14 cellular contexts compared by ENCODE assay signal in the genomic region with DNA sequence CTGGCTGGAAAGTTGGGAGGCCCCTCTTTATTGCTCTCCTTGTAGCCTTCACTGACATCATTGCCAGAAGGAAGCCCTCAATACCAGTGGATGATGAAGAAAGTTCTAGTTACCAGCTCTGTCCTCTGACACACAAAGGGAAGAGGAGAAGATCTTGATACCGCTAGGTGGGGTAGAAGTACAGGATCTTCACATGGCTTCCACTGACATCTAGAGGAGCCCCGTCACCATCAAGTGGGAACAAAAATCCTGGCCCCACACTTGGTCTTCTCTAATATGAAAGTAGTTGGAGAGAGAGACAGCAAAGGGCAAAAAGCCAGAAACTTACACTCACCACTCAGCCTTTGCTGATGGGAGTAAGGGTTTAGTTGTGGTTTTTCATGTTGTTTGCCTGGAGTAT. TPM values are rescaled to one million over a fixed set of nuclear protein-coding genes. Genes with fewer than 3 reads are reported as not detected.
DNase-seq lines count a peak whose midpoint lies in the region; ATAC-seq and TF ChIP-seq lines count a peak whose summit lies in the region.
"Had no signal": no experiment of that assay in that cellular context is flagged by ENCODE, and none has a peak within 500 bp of the region (broad histone marks: within the 10 kb centered on the region; RNA-seq: fewer than 3 reads in every experiment).

No MANE protein-coding gene starts in this region.

- H4K20me1 ChIP-seq in PC-9 (ENCODE audit: insufficient read depth), result no peaks in the 10 kb centered on the region

- no peak overlapping the region for H3K27ac ChIP-seq in VCaP
- H3K27ac ChIP-seq in PC-9, result no peak overlapping the region
- H3K27ac ChIP-seq: body of pancreas, neutrophil had no signal

- TF ChIP-seq CTCF in VCaP (conservative IDR thresholded peaks at IDR 0.05) (peak; percentile 56), GM13977 (IDR thresholded peaks at IDR 0.05; ENCODE audit: extremely low read depth, insufficient read depth, missing control alignments) (no peak), PC-9 (conservative IDR thresholded peaks at IDR 0.05) (no peak)

- in situ Hi-C loops in GM13977 (cut with MboI; ENCODE audit: low pct_unique_long_range_greater_than_20kb, low sequenced_read_pairs, unreplicated experiment), result no loop called here

- POLR2A ChIA-PET in PC-9 (lab: Charles Lee; ENCODE audit: unreplicated experiment), result no interaction called here

- no TSS peak for BruUV-seq in PC-9 (replicated peaks; lab: Mats Ljungman, UMichigan)

- no peaks in the 10 kb centered on the region for H3K9me3 ChIP-seq in PC-9 (ENCODE audit: insufficient read depth, low read depth)
- H3K9me3 ChIP-seq: body of pancreas, neutrophil had no signal

- CTCF ChIA-PET in PC-9 (lab: Charles Lee), result no interaction called here

- no peaks in the 10 kb centered on the region for H3K9me2 ChIP-seq in PC-9 (ENCODE audit: insufficient read depth)

- no peak overlapping the region for H2AFZ ChIP-seq in PC-9

- H3K4me2 ChIP-seq in PC-9, result no peak overlapping the region

- H3K4me3 ChIP-seq in PC-9, result no peak overlapping the region
- H3K4me3 ChIP-seq: body of pancreas had no signal

- no peaks in the 10 kb centered on the region for H3K4me1 ChIP-seq in PC-9 (replicated peaks; ENCODE audit: insufficient read depth)
- H3K4me1 ChIP-seq: body of pancreas had no signal

- intact Hi-C loops in PC-9 (cut with micrococcal nuclease; ENCODE audit: unreplicated experiment), result no loop called here

- peak; percentile 0 for DNase-seq in DMS114 treated with DMSO at 0.1 percent for 48 hours (lab: John Stamatoyannopoulos, UW; ENCODE audit: unreplicated experiment)
- DNase-seq in HS-5 (ENCODE audit: low read depth), result peak; percentile 18
- DNase-seq in iris pigment epithelial cell (ENCODE audit: low read depth), result peak; percentile 20
- no peak for DNase-seq in GM13977 (ENCODE audit: low spot score)
- DNase-seq in hypothalamus (lab: John Stamatoyannopoulos, UW), result no peak
- no peak for DNase-seq in PC-9
- DNase-seq: body of pancreas, head of caudate nucleus, MM.1S had no signal

- H3K79me2 ChIP-seq in PC-9 (ENCODE audit: low read depth), result no peaks in the 10 kb centered on the region

- no peaks in the 10 kb centered on the region for H3F3A ChIP-seq in PC-9 (ENCODE audit: insufficient read depth, low read depth)

- H3K36me3 ChIP-seq in PC-9 (ENCODE audit: low read depth), result no peaks in the 10 kb centered on the region
- H3K36me3 ChIP-seq: neutrophil had no signal

- no peaks in the 10 kb centered on the region for H3K27me3 ChIP-seq in PC-9 (ENCODE audit: insufficient read depth, low read depth)
- H3K27me3 ChIP-seq: body of pancreas, neutrophil had no signal

- ATAC-seq in HG02610 (IDR thresholded peaks at IDR 0.05; ENCODE audit: unreplicated experiment), result no peak
- ATAC-seq: body of pancreas had no signal

RNA-seq across cellular contexts. Expression of a gene that starts 12.4 kb away (rescaled TPM):
- total RNA-seq in PC-9 (2021), result not detected in 2 replicates
- total RNA-seq: activated CD8-positive, alpha-beta memory T cell treated with anti-CD3 and anti-CD28 coated beads for 36 hours; body of pancreas; Daoy had no signal

Comparison
In these comparisons a context has a peak if more than half of its experiments do, and no peak if none do; other contexts are left out.
1. DNase-seq: peak in DMS114 treated with DMSO at 0.1 percent for 48 hours (single experiment), HS-5 (single experiment) and iris pigment epithelial cell (single experiment); none in GM13977 (single experiment), hypothalamus (0 of 51) and PC-9 (0 of 2).